In the genomic region with DNA sequence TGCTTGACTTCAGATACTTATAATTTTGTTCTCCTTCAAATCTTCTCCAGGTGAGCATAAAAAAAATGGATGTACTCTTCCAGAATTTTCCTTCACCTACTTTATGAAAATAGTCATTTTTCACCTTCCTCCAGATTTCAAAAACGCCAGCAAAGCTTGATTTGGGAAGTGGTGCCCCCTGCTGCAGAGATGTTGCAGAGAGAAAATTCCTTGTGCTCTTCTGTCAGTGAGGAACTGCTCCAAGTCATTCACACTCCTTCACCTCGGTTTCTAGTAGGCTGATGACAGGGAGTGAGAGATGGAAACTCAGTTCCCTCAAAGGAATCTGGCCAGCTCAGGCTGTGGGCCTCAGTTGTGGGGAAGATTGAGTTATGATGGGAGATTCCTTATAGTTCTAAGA, we compare ENCODE assay signal across 11 cellular contexts. TPM values are rescaled to one million over a fixed set of nuclear protein-coding genes. Genes with fewer than 3 reads are reported as not detected.
DNase-seq lines count a peak whose midpoint lies in the region; ATAC-seq, FAIRE-seq and TF ChIP-seq lines count a peak whose summit lies in the region.
"Had no signal": no experiment of that assay in that cellular context is flagged by ENCODE, and none has a peak within 500 bp of the region (broad histone marks: within the 10 kb centered on the region; RNA-seq: fewer than 3 reads in every experiment).

No MANE protein-coding gene starts in this region.

- H3K27ac ChIP-seq in left ventricle myocardium inferior (replicated peaks) (no peak overlapping the region), right cardiac atrium (ENCODE audit: low read length) (no peak overlapping the region)
- H3K27ac ChIP-seq: coronary artery had no signal

- FAIRE-seq in RCC 7860 (lab: Jason Lieb, UNC), result no peak

- WGBS in right cardiac atrium, result under 1% methylated on average over 2 of the region's 2 CpGs

- DNase-seq in left ventricle myocardium inferior (no peak), right cardiac atrium (no peak), RPMI8226 (peak; percentile 23), head of caudate nucleus (peak in 23 of 42 donors; percentile 18 to 66 (median 38)), RCC 7860 (ENCODE audit: low spot score) (no peak)
- DNase-seq in activated CD4-positive, alpha-beta T cell treated with anti-CD3 and anti-CD28 coated beads, Interleukin-2, amount 50 U/mL, for 1 hour, result no peak
- DNase-seq: naive B cell had no signal

- H3K4me1 ChIP-seq in left ventricle myocardium inferior, result no peaks in the 10 kb centered on the region
- no peaks in the 10 kb centered on the region for H3K4me1 ChIP-seq in right cardiac atrium (ENCODE audit: control insufficient read depth, insufficient read depth, low read length)

- intact Hi-C loops in left ventricle myocardium inferior (cut with micrococcal nuclease), result no loop called here
- intact Hi-C loops in right cardiac atrium (cut with DNase I), result no loop called here
- intact Hi-C loops in head of caudate nucleus (cut with DNase I), result no loop called here

- H3K9me3 ChIP-seq in left ventricle myocardium inferior (replicated peaks), result no peaks in the 10 kb centered on the region
- H3K9me3 ChIP-seq in right cardiac atrium (ENCODE audit: control insufficient read depth, low read length), result no peaks in the 10 kb centered on the region

- H3K27me3 ChIP-seq in left ventricle myocardium inferior (ENCODE audit: low read depth), result peaks cover 30% of the 10 kb centered on the region
- H3K27me3 ChIP-seq in right cardiac atrium (ENCODE audit: control insufficient read depth, insufficient read depth), result no peaks in the 10 kb centered on the region

- H3K4me3 ChIP-seq in left ventricle myocardium inferior (no peak overlapping the region), right cardiac atrium (ENCODE audit: low read length) (no peak overlapping the region)
- H3K4me3 ChIP-seq: coronary artery had no signal

- ATAC-seq in right cardiac atrium (no peak), HG03520 (IDR thresholded peaks at IDR 0.05; ENCODE audit: unreplicated experiment) (no peak), HG02763 (IDR thresholded peaks at IDR 0.05; ENCODE audit: unreplicated experiment) (no peak)

- TF ChIP-seq CTCF in left ventricle myocardium inferior (IDR thresholded peaks at IDR 0.05; ENCODE audit: borderline replicate concordance), result peak; percentile 49

- H3K36me3 ChIP-seq in left ventricle myocardium inferior, result no peaks in the 10 kb centered on the region

RNA-seq across cellular contexts. Expression of a gene that starts 24.2 kb away (rescaled TPM):
- total RNA-seq in left ventricle myocardium inferior (not detected), right cardiac atrium (under 1 TPM in 1 of 4 donors, not detected in 3; 0.69 TPM)
- 0.14 TPM for polyA plus RNA-seq in right cardiac atrium
- total RNA-seq: M059J had no signal

Comparison
In these comparisons a context has a peak if more than half of its experiments do, and no peak if none do; other contexts are left out.
1. DNase-seq: peak in RPMI8226 (single experiment) and head of caudate nucleus (23 of 42); none in left ventricle myocardium inferior (single experiment), right cardiac atrium (0 of 3), RCC 7860 (single experiment) and activated CD4-positive, alpha-beta T cell treated with anti-CD3 and anti-CD28 coated beads, Interleukin-2, amount 50 U/mL, for 1 hour (single experiment).